In the genomic region with DNA sequence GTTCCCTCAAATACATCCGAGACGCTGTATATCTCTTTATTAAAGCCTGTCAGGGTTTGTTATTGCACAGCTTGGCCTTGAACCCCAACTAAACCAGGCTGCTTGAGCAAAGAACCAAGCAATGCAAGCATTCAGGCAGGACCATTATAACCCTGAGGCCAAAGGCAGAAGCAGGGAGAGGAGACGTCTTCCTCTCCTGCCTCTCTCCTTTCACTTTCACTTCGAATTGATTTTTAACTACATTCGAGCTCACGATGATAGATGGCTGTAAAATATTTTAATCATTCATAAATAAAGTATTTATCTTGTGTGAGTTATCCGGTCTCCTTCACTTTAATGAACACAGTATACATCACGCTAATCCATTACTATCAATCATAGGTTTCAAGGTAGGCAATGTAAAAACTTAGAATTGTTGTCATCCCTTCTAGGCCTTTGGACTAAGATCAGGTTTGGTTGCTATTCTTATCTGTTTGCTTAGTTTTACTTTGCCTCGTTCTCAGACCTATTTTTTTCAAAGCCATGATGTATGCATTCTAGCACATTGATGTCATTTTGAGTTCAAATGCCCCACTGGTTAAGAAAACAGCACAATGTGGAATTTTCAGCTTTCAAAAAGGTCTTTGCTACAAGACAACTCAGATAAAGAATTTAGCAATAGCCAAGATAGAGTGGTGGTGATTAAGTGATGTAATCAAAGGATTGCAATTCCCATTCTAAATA, we compare ENCODE assay signal across 1 cellular context.
TF ChIP-seq lines count a peak whose summit lies in the region.

No MANE protein-coding gene starts in this region.

TF ChIP-seq in GM23338, 12 proteins besides CTCF, POLR2A, EP300 and RAD21 (continued from another document):
- TF ChIP-seq, protein P1, sequence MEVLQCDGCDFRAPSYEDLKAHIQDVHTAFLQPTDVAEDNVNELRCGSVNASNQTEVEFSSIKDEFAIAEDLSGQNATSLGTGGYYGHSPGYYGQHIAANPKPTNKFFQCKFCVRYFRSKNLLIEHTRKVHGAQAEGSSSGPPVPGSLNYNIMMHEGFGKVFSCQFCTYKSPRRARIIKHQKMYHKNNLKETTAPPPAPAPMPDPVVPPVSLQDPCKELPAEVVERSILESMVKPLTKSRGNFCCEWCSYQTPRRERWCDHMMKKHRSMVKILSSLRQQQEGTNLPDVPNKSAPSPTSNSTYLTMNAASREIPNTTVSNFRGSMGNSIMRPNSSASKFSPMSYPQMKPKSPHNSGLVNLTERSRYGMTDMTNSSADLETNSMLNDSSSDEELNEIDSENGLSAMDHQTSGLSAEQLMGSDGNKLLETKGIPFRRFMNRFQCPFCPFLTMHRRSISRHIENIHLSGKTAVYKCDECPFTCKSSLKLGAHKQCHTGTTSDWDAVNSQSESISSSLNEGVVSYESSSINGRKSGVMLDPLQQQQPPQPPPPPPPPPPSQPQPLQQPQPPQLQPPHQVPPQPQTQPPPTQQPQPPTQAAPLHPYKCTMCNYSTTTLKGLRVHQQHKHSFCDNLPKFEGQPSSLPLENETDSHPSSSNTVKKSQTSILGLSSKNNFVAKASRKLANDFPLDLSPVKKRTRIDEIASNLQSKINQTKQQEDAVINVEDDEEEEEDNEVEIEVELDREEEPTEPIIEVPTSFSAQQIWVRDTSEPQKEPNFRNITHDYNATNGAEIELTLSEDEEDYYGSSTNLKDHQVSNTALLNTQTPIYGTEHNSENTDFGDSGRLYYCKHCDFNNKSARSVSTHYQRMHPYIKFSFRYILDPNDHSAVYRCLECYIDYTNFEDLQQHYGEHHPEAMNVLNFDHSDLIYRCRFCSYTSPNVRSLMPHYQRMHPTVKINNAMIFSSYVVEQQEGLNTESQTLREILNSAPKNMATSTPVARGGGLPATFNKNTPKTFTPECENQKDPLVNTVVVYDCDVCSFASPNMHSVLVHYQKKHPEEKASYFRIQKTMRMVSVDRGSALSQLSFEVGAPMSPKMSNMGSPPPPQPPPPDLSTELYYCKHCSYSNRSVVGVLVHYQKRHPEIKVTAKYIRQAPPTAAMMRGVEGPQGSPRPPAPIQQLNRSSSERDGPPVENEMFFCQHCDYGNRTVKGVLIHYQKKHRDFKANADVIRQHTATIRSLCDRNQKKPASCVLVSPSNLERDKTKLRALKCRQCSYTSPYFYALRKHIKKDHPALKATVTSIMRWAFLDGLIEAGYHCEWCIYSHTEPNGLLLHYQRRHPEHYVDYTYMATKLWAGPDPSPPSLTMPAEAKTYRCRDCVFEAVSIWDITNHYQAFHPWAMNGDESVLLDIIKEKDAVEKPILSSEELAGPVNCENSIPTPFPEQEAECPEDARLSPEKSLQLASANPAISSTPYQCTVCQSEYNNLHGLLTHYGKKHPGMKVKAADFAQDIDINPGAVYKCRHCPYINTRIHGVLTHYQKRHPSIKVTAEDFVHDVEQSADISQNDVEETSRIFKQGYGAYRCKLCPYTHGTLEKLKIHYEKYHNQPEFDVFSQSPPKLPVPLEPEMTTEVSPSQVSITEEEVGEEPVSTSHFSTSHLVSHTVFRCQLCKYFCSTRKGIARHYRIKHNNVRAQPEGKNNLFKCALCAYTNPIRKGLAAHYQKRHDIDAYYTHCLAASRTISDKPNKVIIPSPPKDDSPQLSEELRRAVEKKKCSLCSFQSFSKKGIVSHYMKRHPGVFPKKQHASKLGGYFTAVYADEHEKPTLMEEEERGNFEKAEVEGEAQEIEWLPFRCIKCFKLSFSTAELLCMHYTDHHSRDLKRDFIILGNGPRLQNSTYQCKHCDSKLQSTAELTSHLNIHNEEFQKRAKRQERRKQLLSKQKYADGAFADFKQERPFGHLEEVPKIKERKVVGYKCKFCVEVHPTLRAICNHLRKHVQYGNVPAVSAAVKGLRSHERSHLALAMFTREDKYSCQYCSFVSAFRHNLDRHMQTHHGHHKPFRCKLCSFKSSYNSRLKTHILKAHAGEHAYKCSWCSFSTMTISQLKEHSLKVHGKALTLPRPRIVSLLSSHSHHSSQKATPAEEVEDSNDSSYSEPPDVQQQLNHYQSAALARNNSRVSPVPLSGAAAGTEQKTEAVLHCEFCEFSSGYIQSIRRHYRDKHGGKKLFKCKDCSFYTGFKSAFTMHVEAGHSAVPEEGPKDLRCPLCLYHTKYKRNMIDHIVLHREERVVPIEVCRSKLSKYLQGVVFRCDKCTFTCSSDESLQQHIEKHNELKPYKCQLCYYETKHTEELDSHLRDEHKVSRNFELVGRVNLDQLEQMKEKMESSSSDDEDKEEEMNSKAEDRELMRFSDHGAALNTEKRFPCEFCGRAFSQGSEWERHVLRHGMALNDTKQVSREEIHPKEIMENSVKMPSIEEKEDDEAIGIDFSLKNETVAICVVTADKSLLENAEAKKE (CRISPR knock-in tag; IDR thresholded peaks at IDR 0.05), result no peak
- TF ChIP-seq CREB1 (CRISPR knock-in tag; IDR thresholded peaks at IDR 0.05; ENCODE audit: low read depth) (no peak), ZNF331 (CRISPR knock-in tag; IDR thresholded peaks at IDR 0.05; ENCODE audit: low read depth) (no peak)
